16 cellular contexts compared by ENCODE assay signal in genomic region chr1:239662950-239663349, GRCh38.
DNase-seq lines count a peak whose midpoint lies in the region; ATAC-seq and TF ChIP-seq lines count a peak whose summit lies in the region.
"Had no signal": no experiment of that assay in that cellular context is flagged by ENCODE, and none has a peak within 500 bp of the region (broad histone marks: within the 10 kb centered on the region; RNA-seq: fewer than 3 reads in every experiment).

No MANE protein-coding gene starts in this region.

- TF ChIP-seq CTCF in endothelial cell (IDR thresholded peaks at IDR 0.05; ENCODE audit: unreplicated experiment) (no peak), heart left ventricle (IDR thresholded peaks at IDR 0.05) (no peak)

- peak; percentile 49 for ATAC-seq in activated naive CD8-positive, alpha-beta T cell treated with anti-CD3 and anti-CD28 coated beads, Interleukin-2, amount 50 U/mL, for 24 hours
- ATAC-seq in heart left ventricle, result no peak

- no peak for TF ChIP-seq POLR2A in heart left ventricle (IDR thresholded peaks at IDR 0.05)

- H3K9me3 ChIP-seq in heart left ventricle, result no peaks in the 10 kb centered on the region

- no peak overlapping the region for H3K27ac ChIP-seq in heart left ventricle
- H3K27ac ChIP-seq: BLaER1 treated with 17β-estradiol and CSF1 and Interleukin-3, amounts not matched to agents 10 nM and 100 nM; HL-60 had no signal

- H3K9me3 Mint-ChIP-seq in activated CD4-positive, alpha-beta memory T cell treated with anti-CD3 and anti-CD28 coated beads for 36 hours, result no peaks in the 10 kb centered on the region
- H3K9me3 Mint-ChIP-seq in activated CD4-positive, alpha-beta memory T cell treated with anti-CD3 and anti-CD28 coated beads, Interleukin-2, amount 10 ng/mL, durations not matched to agents 7 days and 5 days, result peaks cover 4% of the 10 kb centered on the region
- H3K9me3 Mint-ChIP-seq in activated naive CD8-positive, alpha-beta T cell treated with anti-CD3 and anti-CD28 coated beads, Interleukin-2, amount 50 U/mL, for 24 hours, result no peaks in the 10 kb centered on the region
- no peaks in the 10 kb centered on the region for H3K9me3 Mint-ChIP-seq in activated naive CD8-positive, alpha-beta T cell treated with anti-CD3 and anti-CD28 coated beads for 36 hours
- no peaks in the 10 kb centered on the region for H3K9me3 Mint-ChIP-seq in endothelial cell (ENCODE audit: unreplicated experiment)
- no peaks in the 10 kb centered on the region for H3K9me3 Mint-ChIP-seq in T-helper 2 cell treated with Interferon-gamma antibody and Interleukin-4, amounts not matched to agents 5 μg/mL and 100 μg/mL, for 36 hours
- H3K9me3 Mint-ChIP-seq: CD4-positive, alpha-beta T cell had no signal

- H3K4me3 ChIP-seq in heart left ventricle, result no peak overlapping the region
- H3K4me3 ChIP-seq: BLaER1 treated with 17β-estradiol and CSF1 and Interleukin-3, amounts not matched to agents 10 nM and 100 nM had no signal

- peak; percentile 12 for DNase-seq in activated CD4-positive, alpha-beta memory T cell treated with anti-CD3 and anti-CD28 coated beads for 36 hours
- no peak for DNase-seq in activated CD4-positive, alpha-beta memory T cell treated with anti-CD3 and anti-CD28 coated beads, Interleukin-2, amount 10 ng/mL, durations not matched to agents 7 days and 5 days
- DNase-seq in activated naive CD8-positive, alpha-beta T cell treated with anti-CD3 and anti-CD28 coated beads, Interleukin-2, amount 50 U/mL, for 24 hours, result no peak
- no peak for DNase-seq in activated naive CD8-positive, alpha-beta T cell treated with anti-CD3 and anti-CD28 coated beads for 36 hours
- no peak for DNase-seq in endothelial cell (ENCODE audit: low spot score)
- no peak for DNase-seq in T-helper 2 cell treated with Interferon-gamma antibody and Interleukin-4, amounts not matched to agents 5 μg/mL and 100 μg/mL, for 36 hours (ENCODE audit: low spot score)
- no peak for DNase-seq in heart left ventricle
- DNase-seq: 8988T; AML-193; Calu3; CD4-positive, alpha-beta T cell; DMS 273 treated with DMSO at 0.1 percent for 48 hours; HCEC 1CT; HFFc6 had no signal

- H3K4me3 Mint-ChIP-seq in activated CD4-positive, alpha-beta memory T cell treated with anti-CD3 and anti-CD28 coated beads for 36 hours, result no peak overlapping the region
- no peak overlapping the region for H3K4me3 Mint-ChIP-seq in activated CD4-positive, alpha-beta memory T cell treated with anti-CD3 and anti-CD28 coated beads, Interleukin-2, amount 10 ng/mL, durations not matched to agents 7 days and 5 days
- no peak overlapping the region for H3K4me3 Mint-ChIP-seq in activated naive CD8-positive, alpha-beta T cell treated with anti-CD3 and anti-CD28 coated beads, Interleukin-2, amount 50 U/mL, for 24 hours
- no peak overlapping the region for H3K4me3 Mint-ChIP-seq in activated naive CD8-positive, alpha-beta T cell treated with anti-CD3 and anti-CD28 coated beads for 36 hours
- peak overlapping the region; percentile 54 for H3K4me3 Mint-ChIP-seq in endothelial cell (ENCODE audit: unreplicated experiment)
- H3K4me3 Mint-ChIP-seq in T-helper 2 cell treated with Interferon-gamma antibody and Interleukin-4, amounts not matched to agents 5 μg/mL and 100 μg/mL, for 36 hours, result no peak overlapping the region
- H3K4me3 Mint-ChIP-seq: CD4-positive, alpha-beta T cell; HFFc6 had no signal

- peaks cover 9% of the 10 kb centered on the region for H3K4me1 Mint-ChIP-seq in activated CD4-positive, alpha-beta memory T cell treated with anti-CD3 and anti-CD28 coated beads for 36 hours (ENCODE audit: low read depth)
- H3K4me1 Mint-ChIP-seq in activated CD4-positive, alpha-beta memory T cell treated with anti-CD3 and anti-CD28 coated beads, Interleukin-2, amount 10 ng/mL, durations not matched to agents 7 days and 5 days, result no peaks in the 10 kb centered on the region
- peaks cover 11% of the 10 kb centered on the region for H3K4me1 Mint-ChIP-seq in activated naive CD8-positive, alpha-beta T cell treated with anti-CD3 and anti-CD28 coated beads, Interleukin-2, amount 50 U/mL, for 24 hours
- peaks cover 2% of the 10 kb centered on the region for H3K4me1 Mint-ChIP-seq in activated naive CD8-positive, alpha-beta T cell treated with anti-CD3 and anti-CD28 coated beads for 36 hours
- peaks cover 19% of the 10 kb centered on the region for H3K4me1 Mint-ChIP-seq in endothelial cell (ENCODE audit: unreplicated experiment)
- H3K4me1 Mint-ChIP-seq in T-helper 2 cell treated with Interferon-gamma antibody and Interleukin-4, amounts not matched to agents 5 μg/mL and 100 μg/mL, for 36 hours (ENCODE audit: low read depth), result no peaks in the 10 kb centered on the region

- no peaks in the 10 kb centered on the region for H3K27me3 Mint-ChIP-seq in activated CD4-positive, alpha-beta memory T cell treated with anti-CD3 and anti-CD28 coated beads for 36 hours
- no peaks in the 10 kb centered on the region for H3K27me3 Mint-ChIP-seq in activated CD4-positive, alpha-beta memory T cell treated with anti-CD3 and anti-CD28 coated beads, Interleukin-2, amount 10 ng/mL, durations not matched to agents 7 days and 5 days
- H3K27me3 Mint-ChIP-seq in activated naive CD8-positive, alpha-beta T cell treated with anti-CD3 and anti-CD28 coated beads, Interleukin-2, amount 50 U/mL, for 24 hours, result no peaks in the 10 kb centered on the region
- no peaks in the 10 kb centered on the region for H3K27me3 Mint-ChIP-seq in activated naive CD8-positive, alpha-beta T cell treated with anti-CD3 and anti-CD28 coated beads for 36 hours
- peaks cover 6% of the 10 kb centered on the region for H3K27me3 Mint-ChIP-seq in endothelial cell (ENCODE audit: unreplicated experiment)
- H3K27me3 Mint-ChIP-seq in T-helper 2 cell treated with Interferon-gamma antibody and Interleukin-4, amounts not matched to agents 5 μg/mL and 100 μg/mL, for 36 hours (ENCODE audit: low read depth), result peaks cover 3% of the 10 kb centered on the region
- H3K27me3 Mint-ChIP-seq: CD4-positive, alpha-beta T cell had no signal

- no peaks in the 10 kb centered on the region for H3K4me1 ChIP-seq in heart left ventricle

- no peaks in the 10 kb centered on the region for H3K36me3 Mint-ChIP-seq in activated CD4-positive, alpha-beta memory T cell treated with anti-CD3 and anti-CD28 coated beads for 36 hours
- H3K36me3 Mint-ChIP-seq in activated CD4-positive, alpha-beta memory T cell treated with anti-CD3 and anti-CD28 coated beads, Interleukin-2, amount 10 ng/mL, durations not matched to agents 7 days and 5 days (ENCODE audit: low read depth), result no peaks in the 10 kb centered on the region
- H3K36me3 Mint-ChIP-seq in activated naive CD8-positive, alpha-beta T cell treated with anti-CD3 and anti-CD28 coated beads, Interleukin-2, amount 50 U/mL, for 24 hours (ENCODE audit: low read depth), result no peaks in the 10 kb centered on the region
- no peaks in the 10 kb centered on the region for H3K36me3 Mint-ChIP-seq in activated naive CD8-positive, alpha-beta T cell treated with anti-CD3 and anti-CD28 coated beads for 36 hours
- peaks cover 28% of the 10 kb centered on the region for H3K36me3 Mint-ChIP-seq in endothelial cell (ENCODE audit: low read depth, unreplicated experiment)
- no peaks in the 10 kb centered on the region for H3K36me3 Mint-ChIP-seq in T-helper 2 cell treated with Interferon-gamma antibody and Interleukin-4, amounts not matched to agents 5 μg/mL and 100 μg/mL, for 36 hours (ENCODE audit: low read depth)

- CTCF ChIA-PET in activated CD4-positive, alpha-beta memory T cell treated with anti-CD3 and anti-CD28 coated beads for 36 hours (lab: Charles Lee), result interaction anchor here (1.1 kb wide), 1 partner anchor 13 kb away, joined by 3 read pairs; no protein-coding TSS in a partner anchor
- CTCF ChIA-PET in activated CD4-positive, alpha-beta memory T cell treated with anti-CD3 and anti-CD28 coated beads, Interleukin-2, amount 10 ng/mL, durations not matched to agents 7 days and 5 days (lab: Charles Lee), result no interaction called here

- no peaks in the 10 kb centered on the region for H3K36me3 ChIP-seq in heart left ventricle
- H3K36me3 ChIP-seq: BLaER1 treated with 17β-estradiol and CSF1 and Interleukin-3, amounts not matched to agents 10 nM and 100 nM had no signal

- intact Hi-C loops in activated CD4-positive, alpha-beta memory T cell treated with anti-CD3 and anti-CD28 coated beads for 36 hours (cut with micrococcal nuclease), result no loop called here
- intact Hi-C loops in heart left ventricle (cut with DNase I), result no loop called here

- POLR2A ChIA-PET in activated CD4-positive, alpha-beta memory T cell treated with anti-CD3 and anti-CD28 coated beads for 36 hours (lab: Charles Lee), result no interaction called here
- POLR2A ChIA-PET in activated CD4-positive, alpha-beta memory T cell treated with anti-CD3 and anti-CD28 coated beads, Interleukin-2, amount 10 ng/mL, durations not matched to agents 7 days and 5 days (lab: Charles Lee), result no interaction called here

- 73 to 82% (median 77%) methylated on average over 3 of the region's 3 CpGs for WGBS in heart left ventricle, 4 donors

- H3K27ac Mint-ChIP-seq in activated CD4-positive, alpha-beta memory T cell treated with anti-CD3 and anti-CD28 coated beads for 36 hours, result no peak overlapping the region
- no peak overlapping the region for H3K27ac Mint-ChIP-seq in activated CD4-positive, alpha-beta memory T cell treated with anti-CD3 and anti-CD28 coated beads, Interleukin-2, amount 10 ng/mL, durations not matched to agents 7 days and 5 days
- no peak overlapping the region for H3K27ac Mint-ChIP-seq in activated naive CD8-positive, alpha-beta T cell treated with anti-CD3 and anti-CD28 coated beads, Interleukin-2, amount 50 U/mL, for 24 hours
- H3K27ac Mint-ChIP-seq in activated naive CD8-positive, alpha-beta T cell treated with anti-CD3 and anti-CD28 coated beads for 36 hours, result no peak overlapping the region
- peak overlapping the region; percentile 62 for H3K27ac Mint-ChIP-seq in endothelial cell (ENCODE audit: unreplicated experiment)
- H3K27ac Mint-ChIP-seq in T-helper 2 cell treated with Interferon-gamma antibody and Interleukin-4, amounts not matched to agents 5 μg/mL and 100 μg/mL, for 36 hours, result no peak overlapping the region
- H3K27ac Mint-ChIP-seq: CD4-positive, alpha-beta T cell; HFFc6 had no signal

- no peaks in the 10 kb centered on the region for H3K27me3 ChIP-seq in heart left ventricle
- H3K27me3 ChIP-seq: BLaER1 treated with 17β-estradiol and CSF1 and Interleukin-3, amounts not matched to agents 10 nM and 100 nM had no signal
